Comparison of ENCODE assay signal across 10 cellular contexts in the genomic region with DNA sequence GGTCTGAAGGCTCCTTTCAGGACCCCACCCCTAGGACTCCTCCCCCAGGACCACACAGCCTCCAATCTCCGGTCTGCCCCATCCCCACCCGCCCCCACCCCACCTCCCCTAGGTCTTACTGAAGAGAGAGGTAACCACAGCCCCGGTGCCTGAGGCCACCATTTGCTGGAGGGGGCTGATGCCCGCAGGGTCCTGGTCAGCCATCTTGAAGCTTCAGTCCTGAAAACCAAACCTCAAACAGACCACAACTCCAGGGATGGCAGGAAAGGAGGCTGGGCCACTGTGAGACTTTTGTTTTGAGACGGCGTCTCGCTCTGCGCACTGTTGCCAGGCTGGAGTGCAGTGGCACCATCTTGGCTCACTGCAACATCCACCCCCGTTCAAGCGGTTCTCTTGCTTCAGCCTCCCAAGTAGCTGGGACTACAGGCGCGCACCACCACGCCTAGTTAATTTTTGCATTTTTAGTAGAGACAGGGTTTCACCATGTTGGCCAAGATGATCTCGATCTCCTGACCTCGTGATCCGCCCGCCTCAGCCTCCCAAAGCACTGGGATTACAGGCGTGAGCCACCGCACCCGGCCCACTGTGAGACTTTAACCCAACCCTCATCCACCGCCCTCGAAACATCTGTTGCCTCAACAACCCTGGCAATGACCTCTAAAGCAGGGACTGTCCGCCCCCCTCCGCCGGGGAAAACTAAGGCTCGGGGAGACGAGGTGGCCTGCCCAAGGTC. TPM values are rescaled to one million over a fixed set of nuclear protein-coding genes. Genes with fewer than 3 reads are reported as not detected.
A peak's percentile ranks its signal among the peaks of the same experiment; 100 is the strongest.
DNase-seq lines count a peak whose midpoint lies in the region; ATAC-seq and TF ChIP-seq lines count a peak whose summit lies in the region.
"Had no signal": no experiment of that assay in that cellular context is flagged by ENCODE, and none has a peak within 500 bp of the region (broad histone marks: within the 10 kb centered on the region; RNA-seq: fewer than 3 reads in every experiment).

No MANE protein-coding gene starts in this region.

- CTCF ChIA-PET in activated naive CD4-positive, alpha-beta T cell treated with anti-CD3 and anti-CD28 coated beads, Interleukin-2, amount 10 ng/mL, durations not matched to agents 7 days and 5 days (lab: Charles Lee), result interaction anchor here (1.3 to 4.6 kb wide), 2 partner anchors 7 to 114 kb away, joined by 5 to 30 read pairs; no protein-coding TSS in a partner anchor
- CTCF ChIA-PET in GM10248 (lab: Yijun Ruan, JAX), result interaction anchor here (1.4 to 4.0 kb wide), 3 partner anchors 106 to 380 kb away, joined by 3 to 23 read pairs (median 4); no protein-coding TSS in a partner anchor

- in situ Hi-C loops in brain microvascular endothelial cell (cut with HindIII; ENCODE audit: low pct_ligation_motif_present, low sequenced_read_pairs), result loop anchor here (10.0 kb wide), 1 partner anchor 119 kb away; no protein-coding TSS in a partner anchor

- H3K4me3 ChIP-seq in brain microvascular endothelial cell (ENCODE audit: low read depth, low read length), result peak overlapping the region; percentile 76
- peak overlapping the region; percentile 97 for H3K4me3 ChIP-seq in upper lobe of right lung

- H3K9me3 ChIP-seq in upper lobe of right lung, result no peaks in the 10 kb centered on the region

- H3K27ac ChIP-seq in brain microvascular endothelial cell, result no peak overlapping the region
- H3K27ac ChIP-seq in upper lobe of right lung, result peak overlapping the region; percentile 77

- H3K27me3 ChIP-seq in brain microvascular endothelial cell (replicated peaks) (no peaks in the 10 kb centered on the region), upper lobe of right lung (no peaks in the 10 kb centered on the region)

- peak overlapping the region; percentile 76 for H3K27ac Mint-ChIP-seq in activated naive CD4-positive, alpha-beta T cell treated with anti-CD3 and anti-CD28 coated beads, Interleukin-2, amount 10 ng/mL, durations not matched to agents 7 days and 5 days
- H3K27ac Mint-ChIP-seq in memory B cell, result peak overlapping the region; percentile 41

- peaks cover 35% of the 10 kb centered on the region for H3K4me1 Mint-ChIP-seq in activated naive CD4-positive, alpha-beta T cell treated with anti-CD3 and anti-CD28 coated beads, Interleukin-2, amount 10 ng/mL, durations not matched to agents 7 days and 5 days
- H3K4me1 Mint-ChIP-seq in memory B cell, result peaks cover 16% of the 10 kb centered on the region

- no peak for DNase-seq in activated naive CD4-positive, alpha-beta T cell treated with anti-CD3 and anti-CD28 coated beads, Interleukin-2, amount 10 ng/mL, durations not matched to agents 7 days and 5 days
- no peak for DNase-seq in activated naive CD4-positive, alpha-beta T cell (lab: John Stamatoyannopoulos, UW)
- DNase-seq in brain microvascular endothelial cell (no peak), memory B cell (ENCODE audit: low spot score in 2 of 2) (no peak), upper lobe of right lung (no peak), GOT3 (lab: John Stamatoyannopoulos, UW) (no peak), GM10248 (ENCODE audit: extremely low spot score) (no peak)
- DNase-seq: foreskin melanocyte, GDM1 had no signal

- peaks cover 17% of the 10 kb centered on the region for H3K4me1 ChIP-seq in upper lobe of right lung

- peaks cover 20% of the 10 kb centered on the region for H3K36me3 ChIP-seq in brain microvascular endothelial cell (replicated peaks)
- peaks cover 33% of the 10 kb centered on the region for H3K36me3 ChIP-seq in upper lobe of right lung

- H3K27me3 Mint-ChIP-seq in activated naive CD4-positive, alpha-beta T cell treated with anti-CD3 and anti-CD28 coated beads, Interleukin-2, amount 10 ng/mL, durations not matched to agents 7 days and 5 days, result peaks cover 1% of the 10 kb centered on the region
- peaks cover under 1% of the 10 kb centered on the region for H3K27me3 Mint-ChIP-seq in memory B cell

- intact Hi-C loops in upper lobe of right lung (cut with DNase I), result loop anchor here (5.0 kb wide), 1 partner anchor 106 kb away; a partner anchor contains a TSS

- POLR2A ChIA-PET in GM10248 (lab: Yijun Ruan, JAX), result no interaction called here

- ATAC-seq in memory B cell (ENCODE audit: low read depth) (no peak), upper lobe of right lung (no peak), HG02678 (IDR thresholded peaks at IDR 0.05; ENCODE audit: unreplicated experiment) (no peak)

- TF ChIP-seq CTCF in brain microvascular endothelial cell (IDR thresholded peaks at IDR 0.05; ENCODE audit: low read depth, low read length, missing control alignments) (no peak), upper lobe of right lung (IDR thresholded peaks at IDR 0.05) (no peak), GM10248 (IDR thresholded peaks at IDR 0.05; ENCODE audit: control extremely low read depth, extremely low read depth, low read depth, missing control alignments) (no peak)

- no peaks in the 10 kb centered on the region for H3K9me3 Mint-ChIP-seq in activated naive CD4-positive, alpha-beta T cell treated with anti-CD3 and anti-CD28 coated beads, Interleukin-2, amount 10 ng/mL, durations not matched to agents 7 days and 5 days
- H3K9me3 Mint-ChIP-seq in memory B cell, result no peaks in the 10 kb centered on the region

- H3K36me3 Mint-ChIP-seq in activated naive CD4-positive, alpha-beta T cell treated with anti-CD3 and anti-CD28 coated beads, Interleukin-2, amount 10 ng/mL, durations not matched to agents 7 days and 5 days, result peaks cover 6% of the 10 kb centered on the region
- H3K36me3 Mint-ChIP-seq in memory B cell, result peaks cover 13% of the 10 kb centered on the region

- peak overlapping the region; percentile 84 for H3K4me3 Mint-ChIP-seq in activated naive CD4-positive, alpha-beta T cell treated with anti-CD3 and anti-CD28 coated beads, Interleukin-2, amount 10 ng/mL, durations not matched to agents 7 days and 5 days
- H3K4me3 Mint-ChIP-seq in memory B cell, result peak overlapping the region; percentile 96

RNA-seq across cellular contexts. Expression of a gene that starts 1.1 kb away (rescaled TPM):
- 76.8 TPM for total RNA-seq in upper lobe of right lung

RNA-seq across cellular contexts. Expression of a gene that starts 15.1 kb away (rescaled TPM):
- total RNA-seq in upper lobe of right lung, result 0.32 TPM

RNA-seq across cellular contexts. Expression of a gene that starts 21.6 kb away (rescaled TPM):
- total RNA-seq in upper lobe of right lung, result 722 TPM

RNA-seq across cellular contexts. Expression of a gene that starts 40.1 kb away (rescaled TPM):
- total RNA-seq in upper lobe of right lung, result 1.8 TPM

RNA-seq across cellular contexts. Expression of a gene that starts 55.6 kb away (rescaled TPM):
- total RNA-seq in upper lobe of right lung, result 0.43 TPM
